In genomic region chr12:76810690-76811434, GRCh38 we compare ENCODE assay signal across 29 cellular contexts. TPM values are rescaled to one million over a fixed set of nuclear protein-coding genes. Genes with fewer than 3 reads are reported as not detected.
DNase-seq lines count a peak whose midpoint lies in the region; ATAC-seq, FAIRE-seq and TF ChIP-seq lines count a peak whose summit lies in the region.
"Had no signal": no experiment of that assay in that cellular context is flagged by ENCODE, and none has a peak within 500 bp of the region (broad histone marks: within the 10 kb centered on the region; RNA-seq: fewer than 3 reads in every experiment).

No MANE protein-coding gene starts in this region.

- H3K79me2 ChIP-seq in GM23338 (replicated peaks; ENCODE audit: insufficient read depth) (no peaks in the 10 kb centered on the region), astrocyte (ENCODE audit: insufficient read depth, low read length) (no peaks in the 10 kb centered on the region)

- no peaks in the 10 kb centered on the region for H3K9me3 Mint-ChIP-seq in GM23338
- no peaks in the 10 kb centered on the region for H3K9me3 Mint-ChIP-seq in astrocyte (ENCODE audit: unreplicated experiment)
- H3K9me3 Mint-ChIP-seq: memory B cell; naive B cell; T-helper 1 cell treated with Interleukin-12 subunit alpha and Interleukin-12 subunit beta and Interleukin-4 antibody, amounts not matched to agents 30 μg/mL and 1 μg/mL, for 36 hours had no signal

- H3K36me3 ChIP-seq in GM23338 (ENCODE audit: insufficient read depth): peaks cover 4% of the 10 kb centered on the region; the same call in 1 of the 2 replicates
- peaks cover 36% of the 10 kb centered on the region for H3K36me3 ChIP-seq in astrocyte (ENCODE audit: insufficient read depth, low read length)
- peaks cover 29 to 32% of the 10 kb centered on the region in 2 donors for H3K36me3 ChIP-seq in ascending aorta

- TF ChIP-seq CTCF in GM23338 (conservative IDR thresholded peaks at IDR 0.05; ENCODE audit: low read depth in 2 of 2): no peak
- no peak for TF ChIP-seq CTCF in astrocyte (IDR thresholded peaks at IDR 0.05; ENCODE audit: insufficient read depth, low read depth, low read length)
- no peak for TF ChIP-seq CTCF in ascending aorta (IDR thresholded peaks at IDR 0.05)

- no peak overlapping the region for H3K4me2 ChIP-seq in GM23338
- H3K4me2 ChIP-seq in astrocyte (ENCODE audit: low read length): no peak overlapping the region
- H3K4me2 ChIP-seq: BLaER1 treated with 17β-estradiol and CSF1 and Interleukin-3, amounts not matched to agents 10 nM and 100 nM; SK-N-SH had no signal

- no peak overlapping the region for H3K9ac ChIP-seq in astrocyte (ENCODE audit: low read length)
- H3K9ac ChIP-seq: BLaER1 treated with 17β-estradiol and CSF1 and Interleukin-3, amounts not matched to agents 10 nM and 100 nM; SK-N-SH had no signal

- DNase-seq in GM23338 (ENCODE audit: low spot score) (no peak), astrocyte (ENCODE audit: low read depth) (no peak), islet precursor cell (peak; percentile 57), putamen (ENCODE audit: low spot score) (peak; percentile 17), RPMI8226 (no peak), ascending aorta (ENCODE audit: low spot score in 2 of 2) (no peak)
- DNase-seq: activated CD4-positive, alpha-beta T cell treated with anti-CD3 and anti-CD28 coated beads for 1 hour; activated CD8-positive, alpha-beta T cell treated with anti-CD3 and anti-CD28 coated beads, Interleukin-2, amount 10 ng/mL, durations not matched to agents 7 days and 5 days; activated T-cell treated with anti-CD3 and anti-CD28 coated beads for 4 hours; COR-L47; DMS79 treated with DMSO at 0.1 percent for 48 hours; HCEC 1CT; MG63; naive B cell; NCI-H1417; NCI-H2081; retina; SK-N-SH; spleen; transverse colon had no signal

- H3K4me3 Mint-ChIP-seq in GM23338 (no peak overlapping the region), astrocyte (ENCODE audit: unreplicated experiment) (no peak overlapping the region)
- H3K4me3 Mint-ChIP-seq: activated CD8-positive, alpha-beta T cell treated with anti-CD3 and anti-CD28 coated beads, Interleukin-2, amount 10 ng/mL, durations not matched to agents 7 days and 5 days; activated naive CD8-positive, alpha-beta T cell; memory B cell; T-helper 1 cell treated with Interleukin-12 subunit alpha and Interleukin-12 subunit beta and Interleukin-4 antibody, amounts not matched to agents 30 μg/mL and 1 μg/mL, for 36 hours had no signal

- H4K20me1 ChIP-seq in GM23338 (replicated peaks; ENCODE audit: insufficient read depth): no peaks in the 10 kb centered on the region
- H4K20me1 ChIP-seq in astrocyte (ENCODE audit: insufficient read depth, low read length): peaks cover 3% of the 10 kb centered on the region

- H3K27me3 Mint-ChIP-seq in GM23338 (ENCODE audit: insufficient read depth, low read depth, poor library complexity): no peaks in the 10 kb centered on the region
- no peaks in the 10 kb centered on the region for H3K27me3 Mint-ChIP-seq in astrocyte (ENCODE audit: low read depth, unreplicated experiment)
- H3K27me3 Mint-ChIP-seq: activated naive CD8-positive, alpha-beta T cell; memory B cell; naive B cell had no signal

- intact Hi-C loops in ascending aorta (cut with DNase I): no loop called here

- H3K27ac Mint-ChIP-seq in GM23338 (peak overlapping the region; percentile 43; the same call in 1 of the 2 replicates), astrocyte (ENCODE audit: unreplicated experiment) (no peak overlapping the region)
- H3K27ac Mint-ChIP-seq: activated CD8-positive, alpha-beta T cell treated with anti-CD3 and anti-CD28 coated beads, Interleukin-2, amount 10 ng/mL, durations not matched to agents 7 days and 5 days; activated naive CD8-positive, alpha-beta T cell; memory B cell; T-helper 1 cell treated with Interleukin-12 subunit alpha and Interleukin-12 subunit beta and Interleukin-4 antibody, amounts not matched to agents 30 μg/mL and 1 μg/mL, for 36 hours had no signal

- H3K9me2 ChIP-seq in GM23338 (ENCODE audit: insufficient read depth): no peaks in the 10 kb centered on the region
- H3K9me2 ChIP-seq: SK-N-SH had no signal

- H3K36me3 Mint-ChIP-seq in GM23338 (ENCODE audit: low read depth): peaks cover 10% of the 10 kb centered on the region; the same call in 2 of the 3 replicates
- H3K36me3 Mint-ChIP-seq in astrocyte (ENCODE audit: low read depth, unreplicated experiment): peaks cover 14% of the 10 kb centered on the region

- no peak overlapping the region for H2AFZ ChIP-seq in GM23338
- H2AFZ ChIP-seq in astrocyte (ENCODE audit: low read depth, low read length): no peak overlapping the region

- H3K27ac ChIP-seq in GM23338 (ENCODE audit: low read depth) (no peak overlapping the region; the same call in 1 of the 2 replicates), astrocyte (ENCODE audit: low read depth, low read length) (no peak overlapping the region), ascending aorta (no peak overlapping the region)
- H3K27ac ChIP-seq: BLaER1 treated with 17β-estradiol and CSF1 and Interleukin-3, amounts not matched to agents 10 nM and 100 nM; RWPE1; spleen; transverse colon had no signal

- H3K9me3 ChIP-seq in astrocyte (ENCODE audit: insufficient read depth, low read depth, low read length) (no peaks in the 10 kb centered on the region), ascending aorta (no peaks in the 10 kb centered on the region)
- H3K9me3 ChIP-seq: BLaER1 treated with 17β-estradiol and CSF1 and Interleukin-3, amounts not matched to agents 10 nM and 100 nM; MG63; SK-N-SH; spleen; transverse colon had no signal

- H3F3A ChIP-seq in GM23338 (replicated peaks; ENCODE audit: low read depth): no peaks in the 10 kb centered on the region

- no peaks in the 10 kb centered on the region for H3K27me3 ChIP-seq in GM23338 (ENCODE audit: insufficient read depth)
- no peaks in the 10 kb centered on the region for H3K27me3 ChIP-seq in astrocyte (ENCODE audit: insufficient read depth, low read length)
- no peaks in the 10 kb centered on the region for H3K27me3 ChIP-seq in ascending aorta
- H3K27me3 ChIP-seq: BLaER1 treated with 17β-estradiol and CSF1 and Interleukin-3, amounts not matched to agents 10 nM and 100 nM; MG63; spleen; transverse colon had no signal

- no peak for ATAC-seq in GM23338
- ATAC-seq in GM21786 (IDR thresholded peaks at IDR 0.05; ENCODE audit: unreplicated experiment): no peak
- ATAC-seq: activated CD8-positive, alpha-beta T cell treated with anti-CD3 and anti-CD28 coated beads, Interleukin-2, amount 10 ng/mL, durations not matched to agents 7 days and 5 days; K562 had no signal

- H3K4me3 ChIP-seq in GM23338 (no peak overlapping the region), astrocyte (ENCODE audit: insufficient read depth, low read depth, low read length) (no peak overlapping the region), ascending aorta (no peak overlapping the region)
- H3K4me3 ChIP-seq: BLaER1 treated with 17β-estradiol and CSF1 and Interleukin-3, amounts not matched to agents 10 nM and 100 nM; K562; MG63; spleen; transverse colon had no signal

- peak; percentile 13 for FAIRE-seq in astrocyte (lab: Jason Lieb, UNC)
- FAIRE-seq: endothelial cell of umbilical vein, HTR-8/SVneo, K562 had no signal

- no peaks in the 10 kb centered on the region for H3K4me1 Mint-ChIP-seq in GM23338
- peaks cover 6% of the 10 kb centered on the region for H3K4me1 Mint-ChIP-seq in astrocyte (ENCODE audit: low read depth, unreplicated experiment)
- H3K4me1 Mint-ChIP-seq: memory B cell, naive B cell had no signal

- H3K4me1 ChIP-seq in GM23338 (ENCODE audit: insufficient read depth): no peaks in the 10 kb centered on the region
- no peaks in the 10 kb centered on the region for H3K4me1 ChIP-seq in astrocyte (ENCODE audit: insufficient read depth, low read length)
- no peaks in the 10 kb centered on the region for H3K4me1 ChIP-seq in ascending aorta
- H3K4me1 ChIP-seq: BLaER1 treated with 17β-estradiol and CSF1 and Interleukin-3, amounts not matched to agents 10 nM and 100 nM; spleen had no signal

TF ChIP-seq in GM23338, 12 proteins besides CTCF, POLR2A, EP300 and RAD21 (continues in another document):
- no peak for TF ChIP-seq STAT1 (IDR thresholded peaks at IDR 0.05; ENCODE audit: unreplicated experiment)
- no peak for TF ChIP-seq ZNF114 (CRISPR knock-in tag; IDR thresholded peaks at IDR 0.05)

RNA-seq across cellular contexts. Expression of gene ZDHHC17, which starts 46.9 kb away (rescaled TPM):
- 42.4 and 43.5 TPM in 2 replicates for total RNA-seq in GM23338 (2014; rRNA removed; shearing (Covaris generic))
- 12.6 and 15.7 TPM in 2 replicates for polyA plus RNA-seq in GM23338 (2016; fragmentation: Nextera tagmentation; extraction: Ambion mirVana)
- total RNA-seq in astrocyte (61.7 and 77.5 TPM in 2 replicates), ascending aorta (24.3 TPM)

Comparison
In these comparisons a context has a peak if more than half of its experiments do, and no peak if none do; other contexts are left out.
1. DNase-seq: peak in islet precursor cell (single experiment) and putamen (single experiment); none in GM23338 (single experiment), astrocyte (single experiment), RPMI8226 (single experiment) and ascending aorta (0 of 2).